ENCODE assay signal across 9 cellular contexts in the genomic region with DNA sequence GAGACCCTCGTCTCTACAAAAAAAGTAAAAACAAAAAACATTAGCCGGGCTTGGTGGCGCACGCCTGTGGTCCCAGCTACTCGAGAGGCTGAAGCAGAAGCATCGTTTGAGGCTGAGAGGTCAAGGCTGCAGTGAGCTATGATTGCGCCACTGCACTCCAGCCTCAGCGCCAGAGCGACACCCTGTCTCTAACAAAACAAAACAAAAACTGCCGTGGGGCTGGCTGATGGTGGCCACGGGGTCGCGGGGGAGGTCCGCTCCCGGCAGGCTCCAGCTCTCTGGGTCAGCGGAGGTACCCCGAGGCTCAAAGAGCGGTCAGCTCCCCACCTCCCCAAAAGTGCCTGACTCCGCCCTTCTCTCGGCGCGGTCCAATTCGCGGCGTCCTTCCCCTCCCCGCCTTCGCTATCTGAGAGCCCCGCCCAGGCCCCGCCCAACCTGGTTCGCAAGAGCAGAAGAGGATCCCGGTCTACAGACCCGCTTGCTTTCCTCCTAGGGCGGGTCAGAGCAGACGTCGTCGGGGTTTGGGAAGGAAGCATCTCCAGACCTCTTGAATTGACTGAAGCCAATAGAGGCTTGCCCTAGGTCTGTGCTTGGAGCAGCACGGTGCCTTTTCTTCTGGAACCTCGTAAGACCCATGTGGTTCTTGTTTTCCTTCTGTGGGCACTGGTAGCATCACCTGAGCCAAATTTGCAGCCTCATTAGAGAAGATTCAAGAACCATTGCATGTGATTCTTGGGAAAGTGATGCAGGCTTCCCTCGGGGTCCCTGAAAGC. TPM values are rescaled to one million over a fixed set of nuclear protein-coding genes. Genes with fewer than 3 reads are reported as not detected.
DNase-seq lines count a peak whose midpoint lies in the region; ATAC-seq and TF ChIP-seq lines count a peak whose summit lies in the region.
"Had no signal": no experiment of that assay in that cellular context is flagged by ENCODE, and none has a peak within 500 bp of the region (broad histone marks: within the 10 kb centered on the region; RNA-seq: fewer than 3 reads in every experiment).

No MANE protein-coding gene starts in this region.

- H3K27ac ChIP-seq in HUES64 (ENCODE audit: low read depth, low read length): no peak overlapping the region

- H3K9me3 Mint-ChIP-seq in activated CD8-positive, alpha-beta memory T cell treated with anti-CD3 and anti-CD28 coated beads, Interleukin-2, amount 10 ng/mL, durations not matched to agents 7 days and 5 days (ENCODE audit: low read depth): no peaks in the 10 kb centered on the region
- H3K9me3 Mint-ChIP-seq in activated naive CD8-positive, alpha-beta T cell treated with anti-CD3 and anti-CD28 coated beads for 36 hours: peaks cover 2% of the 10 kb centered on the region
- peaks cover 0 to 22% (median 3%) of the 10 kb centered on the region in 9 donors for H3K9me3 Mint-ChIP-seq in naive thymus-derived CD8-positive, alpha-beta T cell

- H3K36me3 Mint-ChIP-seq in activated CD8-positive, alpha-beta memory T cell treated with anti-CD3 and anti-CD28 coated beads, Interleukin-2, amount 10 ng/mL, durations not matched to agents 7 days and 5 days: peaks cover 3% of the 10 kb centered on the region
- no peaks in the 10 kb centered on the region for H3K36me3 Mint-ChIP-seq in activated naive CD8-positive, alpha-beta T cell treated with anti-CD3 and anti-CD28 coated beads for 36 hours
- peaks cover 0 to 12% (median 0%) of the 10 kb centered on the region in 3 donors for H3K36me3 Mint-ChIP-seq in naive thymus-derived CD8-positive, alpha-beta T cell

- H3K4me3 ChIP-seq in HUES64 (ENCODE audit: low read length): peak overlapping the region; percentile 53
- H3K4me3 ChIP-seq in lower leg skin (ENCODE audit: low read depth, poor library complexity, severe bottlenecking): no peak overlapping the region

- POLR2A ChIA-PET in naive thymus-derived CD8-positive, alpha-beta T cell (lab: Charles Lee): no interaction called here

- intact Hi-C loops in head of caudate nucleus (cut with DNase I) (no loop called here), lower leg skin (cut with DNase I; ENCODE audit: low total_unique reads) (no loop called here)

- TF ChIP-seq POLR2A in lower leg skin (IDR thresholded peaks at IDR 0.05): no peak

- CTCF ChIA-PET in activated CD8-positive, alpha-beta memory T cell treated with anti-CD3 and anti-CD28 coated beads, Interleukin-2, amount 10 ng/mL, durations not matched to agents 7 days and 5 days (lab: Charles Lee): interaction anchor here (1.5 to 2.4 kb wide), 2 partner anchors 16 to 137 kb away, joined by 5 to 6 read pairs; no protein-coding TSS in a partner anchor

- H3K4me1 Mint-ChIP-seq in activated CD8-positive, alpha-beta memory T cell treated with anti-CD3 and anti-CD28 coated beads, Interleukin-2, amount 10 ng/mL, durations not matched to agents 7 days and 5 days: peaks cover 18% of the 10 kb centered on the region
- peaks cover 16% of the 10 kb centered on the region for H3K4me1 Mint-ChIP-seq in activated naive CD8-positive, alpha-beta T cell treated with anti-CD3 and anti-CD28 coated beads for 36 hours
- peaks cover 15 to 37% (median 24%) of the 10 kb centered on the region in 4 donors for H3K4me1 Mint-ChIP-seq in naive thymus-derived CD8-positive, alpha-beta T cell

- no peak overlapping the region for H3K9ac ChIP-seq in HUES64 (ENCODE audit: low read depth, low read length)

- H3K4me1 ChIP-seq in HUES64 (ENCODE audit: insufficient read depth, low read length): peaks cover 11% of the 10 kb centered on the region; the same call in 1 of the 2 replicates

- H3K27ac Mint-ChIP-seq in activated CD8-positive, alpha-beta memory T cell treated with anti-CD3 and anti-CD28 coated beads, Interleukin-2, amount 10 ng/mL, durations not matched to agents 7 days and 5 days: no peak overlapping the region
- H3K27ac Mint-ChIP-seq in activated naive CD8-positive, alpha-beta T cell treated with anti-CD3 and anti-CD28 coated beads for 36 hours: no peak overlapping the region
- no peak overlapping the region for H3K27ac Mint-ChIP-seq in naive thymus-derived CD8-positive, alpha-beta T cell

- no peaks in the 10 kb centered on the region for H3K9me3 ChIP-seq in HUES64 (ENCODE audit: insufficient read depth, low read depth, low read length)

- H3K36me3 ChIP-seq in HUES64 (ENCODE audit: insufficient read depth, low read length): no peaks in the 10 kb centered on the region

- peaks cover 80% of the 10 kb centered on the region for H3K27me3 ChIP-seq in HUES64 (ENCODE audit: insufficient read depth, low read length)

- H3K4me3 Mint-ChIP-seq in activated CD8-positive, alpha-beta memory T cell treated with anti-CD3 and anti-CD28 coated beads, Interleukin-2, amount 10 ng/mL, durations not matched to agents 7 days and 5 days: peak overlapping the region; percentile 71
- H3K4me3 Mint-ChIP-seq in activated naive CD8-positive, alpha-beta T cell treated with anti-CD3 and anti-CD28 coated beads for 36 hours: peak overlapping the region; percentile 56
- H3K4me3 Mint-ChIP-seq in naive thymus-derived CD8-positive, alpha-beta T cell: peak overlapping the region in 9 of 10 donors; percentile 10 to 61 (median 46)

- 3% methylated on average over 39 of the region's 39 CpGs for WGBS in HUES64
- WGBS in lower leg skin, 2 donors: 6 to 8% methylated on average over 23 to 34 of the region's 39 CpGs

- peaks cover 86% of the 10 kb centered on the region for H3K27me3 Mint-ChIP-seq in activated CD8-positive, alpha-beta memory T cell treated with anti-CD3 and anti-CD28 coated beads, Interleukin-2, amount 10 ng/mL, durations not matched to agents 7 days and 5 days
- H3K27me3 Mint-ChIP-seq in activated naive CD8-positive, alpha-beta T cell treated with anti-CD3 and anti-CD28 coated beads for 36 hours: peaks cover 96% of the 10 kb centered on the region
- peaks cover 40 to 78% (median 58%) of the 10 kb centered on the region in 5 donors for H3K27me3 Mint-ChIP-seq in naive thymus-derived CD8-positive, alpha-beta T cell

- peak; percentile 80 for ATAC-seq in activated CD8-positive, alpha-beta memory T cell treated with anti-CD3 and anti-CD28 coated beads, Interleukin-2, amount 10 ng/mL, durations not matched to agents 7 days and 5 days
- ATAC-seq in naive thymus-derived CD8-positive, alpha-beta T cell: no peak

- DNase-seq in activated CD8-positive, alpha-beta memory T cell treated with anti-CD3 and anti-CD28 coated beads, Interleukin-2, amount 10 ng/mL, durations not matched to agents 7 days and 5 days: peak; percentile 64
- DNase-seq in activated CD8-positive, alpha-beta memory T cell treated with anti-CD3 and anti-CD28 coated beads for 24 hours: no peak
- peak; percentile 28 for DNase-seq in activated naive CD8-positive, alpha-beta T cell treated with anti-CD3 and anti-CD28 coated beads for 36 hours
- no peak for DNase-seq in naive thymus-derived CD8-positive, alpha-beta T cell
- DNase-seq in head of caudate nucleus (no peak), SKM-1 treated with dmso at 0.1 percent for 144 hours (lab: John Stamatoyannopoulos, UW; ENCODE audit: unreplicated experiment) (no peak), lower leg skin (ENCODE audit: low spot score in 2 of 2) (no peak)

- no peak for TF ChIP-seq CTCF in lower leg skin (IDR thresholded peaks at IDR 0.05)

RNA-seq across cellular contexts. Expression of a gene that starts 7.8 kb away (rescaled TPM):
- total RNA-seq in activated CD8-positive, alpha-beta memory T cell treated with anti-CD3 and anti-CD28 coated beads, Interleukin-2, amount 10 ng/mL, durations not matched to agents 7 days and 5 days: not detected
- polyA plus RNA-seq in HUES64 (2013, experiment 1 of 2): not detected
- polyA plus RNA-seq in HUES64 (2013, experiment 2 of 2): 0.06 TPM
- not detected for total RNA-seq in activated naive CD8-positive, alpha-beta T cell treated with anti-CD3 and anti-CD28 coated beads for 36 hours
- not detected for total RNA-seq in naive thymus-derived CD8-positive, alpha-beta T cell
- not detected for polyA plus RNA-seq in naive thymus-derived CD8-positive, alpha-beta T cell
- under 1 TPM in 2 of 4 donors, not detected in 2; 0.07 to 0.38 TPM for total RNA-seq in lower leg skin
- total RNA-seq: activated CD8-positive, alpha-beta memory T cell treated with anti-CD3 and anti-CD28 coated beads for 36 hours had no signal

RNA-seq across cellular contexts. Expression of a gene that starts 45.5 kb away (rescaled TPM):
- not detected for total RNA-seq in activated CD8-positive, alpha-beta memory T cell treated with anti-CD3 and anti-CD28 coated beads, Interleukin-2, amount 10 ng/mL, durations not matched to agents 7 days and 5 days
- 0.35 TPM for polyA plus RNA-seq in HUES64 (2013, experiment 1 of 2)
- not detected for polyA plus RNA-seq in HUES64 (2013, experiment 2 of 2)
- total RNA-seq in activated naive CD8-positive, alpha-beta T cell treated with anti-CD3 and anti-CD28 coated beads for 36 hours: not detected
- not detected for total RNA-seq in naive thymus-derived CD8-positive, alpha-beta T cell
- polyA plus RNA-seq in naive thymus-derived CD8-positive, alpha-beta T cell: not detected
- total RNA-seq in lower leg skin: not detected
- total RNA-seq: activated CD8-positive, alpha-beta memory T cell treated with anti-CD3 and anti-CD28 coated beads for 36 hours had no signal

RNA-seq across cellular contexts. Expression of a gene that starts 53.0 kb away (rescaled TPM):
- total RNA-seq in activated CD8-positive, alpha-beta memory T cell treated with anti-CD3 and anti-CD28 coated beads, Interleukin-2, amount 10 ng/mL, durations not matched to agents 7 days and 5 days: not detected
- not detected for polyA plus RNA-seq in HUES64 (2013, experiment 1 of 2)
- polyA plus RNA-seq in HUES64 (2013, experiment 2 of 2): not detected
- total RNA-seq in activated naive CD8-positive, alpha-beta T cell treated with anti-CD3 and anti-CD28 coated beads for 36 hours: not detected
- not detected for total RNA-seq in naive thymus-derived CD8-positive, alpha-beta T cell
- not detected for polyA plus RNA-seq in naive thymus-derived CD8-positive, alpha-beta T cell
- total RNA-seq in lower leg skin: not detected
- total RNA-seq: activated CD8-positive, alpha-beta memory T cell treated with anti-CD3 and anti-CD28 coated beads for 36 hours had no signal

Comparison
In these comparisons a context has a peak if more than half of its experiments do, and no peak if none do; other contexts are left out.
1. DNase-seq: peak in activated CD8-positive, alpha-beta memory T cell treated with anti-CD3 and anti-CD28 coated beads, Interleukin-2, amount 10 ng/mL, durations not matched to agents 7 days and 5 days (single experiment) and activated naive CD8-positive, alpha-beta T cell treated with anti-CD3 and anti-CD28 coated beads for 36 hours (single experiment); none in activated CD8-positive, alpha-beta memory T cell treated with anti-CD3 and anti-CD28 coated beads for 24 hours (single experiment), naive thymus-derived CD8-positive, alpha-beta T cell (0 of 10), head of caudate nucleus (0 of 42), SKM-1 treated with dmso at 0.1 percent for 144 hours (single experiment) and lower leg skin (0 of 2).
2. Peak in every context shown above with its lines, with median percentiles within 50 percentile points of each other: H3K4me3 Mint-ChIP-seq.